ENCODE assay signal across 7 cellular contexts in the genomic region with DNA sequence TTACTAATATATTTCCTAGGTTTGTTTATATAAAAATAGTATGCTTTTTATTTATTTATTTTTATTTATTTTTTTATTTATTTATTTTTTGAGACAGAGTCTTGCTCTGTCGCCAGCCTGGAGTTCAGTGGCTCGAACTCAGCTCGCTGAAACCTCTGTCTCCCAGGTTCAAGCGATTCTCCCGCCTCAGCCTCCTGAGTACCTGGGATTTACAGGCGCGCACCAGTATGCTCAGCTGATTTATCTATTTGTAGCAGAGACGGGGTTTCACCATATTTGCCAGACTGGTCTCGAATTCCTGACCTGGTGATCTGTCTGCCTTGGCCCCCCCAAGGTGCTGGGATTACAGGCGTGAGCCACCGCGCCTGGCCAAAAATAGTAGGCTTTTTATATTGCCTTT. TPM values are rescaled to one million over a fixed set of nuclear protein-coding genes. Genes with fewer than 3 reads are reported as not detected.
"Had no signal": no experiment of that assay in that cellular context is flagged by ENCODE, and none has a peak within 500 bp of the region (broad histone marks: within the 10 kb centered on the region; RNA-seq: fewer than 3 reads in every experiment).

No MANE protein-coding gene starts in this region.

- ATAC-seq: K562 had no signal

- H3K4me3 ChIP-seq: K562 had no signal

- DNase-seq: GOT3, H9, HCEC 1CT, IMR-90, KG1 had no signal

RNA-seq across cellular contexts. Expression of gene BRINP3, which starts 33.2 kb away (rescaled TPM):
- total RNA-seq: H9, HT-29 had no signal
